In genomic region chr12:56645717-56646446, GRCh38 we compare ENCODE assay signal across 8 cellular contexts. TPM values are rescaled to one million over a fixed set of nuclear protein-coding genes. Genes with fewer than 3 reads are reported as not detected.
DNase-seq lines count a peak whose midpoint lies in the region; ATAC-seq lines count a peak whose summit lies in the region.

TSS of gene ATP5F1B (minus strand) at chr12:56645984. CDS start at chr12:56645963, 21 bp downstream.

- peak; percentile 98 for ATAC-seq in HG02610 (IDR thresholded peaks at IDR 0.05; ENCODE audit: unreplicated experiment)
- peak; percentile 97 to 99 for ATAC-seq in activated naive CD4-positive, alpha-beta T cell treated with anti-CD3 and anti-CD28 coated beads, Interleukin-2, amount 50 U/mL, for 72 hours

- peak within 1 kb of the TSS; percentile 95 to 99 for H3K27ac Mint-ChIP-seq in activated naive CD4-positive, alpha-beta T cell treated with anti-CD3 and anti-CD28 coated beads, Interleukin-2, amount 50 U/mL, for 72 hours

- H3K4me3 ChIP-seq in GM08714 (ENCODE audit: low read length): peak within 1 kb of the TSS; percentile 92

- peaks cover 33 to 37% of the 10 kb centered on the region in 2 donors for H3K36me3 Mint-ChIP-seq in activated naive CD4-positive, alpha-beta T cell treated with anti-CD3 and anti-CD28 coated beads, Interleukin-2, amount 50 U/mL, for 72 hours

- DNase-seq in NCI-H1092 treated with DMSO at 0.1 percent for 48 hours (lab: John Stamatoyannopoulos, UW): peak; percentile 98
- peak; percentile 88 for DNase-seq in SKM-1 (lab: John Stamatoyannopoulos, UW; ENCODE audit: unreplicated experiment)
- DNase-seq in activated naive CD4-positive, alpha-beta T cell treated with anti-CD3 and anti-CD28 coated beads, Interleukin-2, amount 50 U/mL, for 72 hours (ENCODE audit: low spot score in 2 of 2): peak; percentile 86 to 97
- peak; percentile 100 for DNase-seq in glomerular endothelial cell (ENCODE audit: extremely low read depth, low read depth, low spot score)
- peak; percentile 91 for DNase-seq in occipital lobe (lab: John Stamatoyannopoulos, UW)

- H3K27ac ChIP-seq in temporal lobe (ENCODE audit: low read depth, low read length): peak within 1 kb of the TSS; percentile 92

- H3K9me3 Mint-ChIP-seq in activated naive CD4-positive, alpha-beta T cell treated with anti-CD3 and anti-CD28 coated beads, Interleukin-2, amount 50 U/mL, for 72 hours: no peaks in the 10 kb centered on the region

RNA-seq across cellular contexts. Expression of gene ATP5F1B, which starts in this region (rescaled TPM):
- total RNA-seq in activated naive CD4-positive, alpha-beta T cell treated with anti-CD3 and anti-CD28 coated beads, Interleukin-2, amount 50 U/mL, for 72 hours: 100 to 1,000 TPM; 788 to 897 TPM
- total RNA-seq in glomerular endothelial cell: 415 and 515 TPM in 2 replicates
- total RNA-seq in occipital lobe: 359 TPM
- 345 TPM for total RNA-seq in temporal lobe

Comparison
In these comparisons a context has a peak if more than half of its experiments do, and no peak if none do; other contexts are left out.
1. Peak in every context shown above with its lines: DNase-seq, ATAC-seq, H3K4me3 ChIP-seq and H3K27ac ChIP-seq.